ENCODE assay signal across 10 cellular contexts in the genomic region with DNA sequence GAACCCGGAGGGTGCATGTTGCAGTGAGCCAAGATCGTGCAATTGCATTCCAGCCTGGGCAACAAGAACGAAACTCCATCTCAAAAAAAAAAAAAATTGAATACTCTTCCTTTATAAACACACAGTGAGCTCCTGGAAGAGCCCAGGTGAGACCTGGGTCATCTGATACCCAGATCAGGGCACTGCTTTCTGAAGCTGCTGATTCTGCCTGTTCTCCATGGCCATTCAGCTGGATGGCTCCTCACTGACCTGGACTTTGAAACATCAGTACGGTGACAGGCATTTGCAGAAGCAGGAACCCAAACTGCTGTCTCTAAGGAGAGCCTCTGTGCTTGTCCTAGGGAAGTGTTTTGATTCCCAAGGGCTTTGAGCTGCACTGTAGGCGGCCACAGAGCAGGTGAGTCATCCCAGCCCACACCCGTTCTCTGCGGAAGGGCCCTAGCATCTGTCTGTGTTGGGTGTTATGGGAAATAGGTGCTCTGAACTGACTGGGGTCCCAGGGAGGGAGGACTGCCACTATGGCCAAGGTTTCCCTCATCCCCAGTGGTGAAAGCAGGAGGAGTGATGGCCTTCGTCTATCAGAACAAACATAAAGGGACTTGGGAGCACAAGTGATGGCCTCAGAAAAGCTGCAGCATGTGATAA.
DNase-seq lines count a peak whose midpoint lies in the region; ATAC-seq lines count a peak whose summit lies in the region.
"Had no signal": no experiment of that assay in that cellular context is flagged by ENCODE, and none has a peak within 500 bp of the region (broad histone marks: within the 10 kb centered on the region; RNA-seq: fewer than 3 reads in every experiment).

No MANE protein-coding gene starts in this region.

- peak; percentile 43 for ATAC-seq in HG02678 (IDR thresholded peaks at IDR 0.05; ENCODE audit: unreplicated experiment)
- ATAC-seq in HG03469 (IDR thresholded peaks at IDR 0.05; ENCODE audit: unreplicated experiment) = no peak
- no peak for ATAC-seq in HG02981 (IDR thresholded peaks at IDR 0.05; ENCODE audit: unreplicated experiment)
- no peak for ATAC-seq in GM19035 (IDR thresholded peaks at IDR 0.05; ENCODE audit: unreplicated experiment)

- DNase-seq in DMS53 (lab: John Stamatoyannopoulos, UW) (peak; percentile 79), RPMI8226 (peak; percentile 30), iris pigment epithelial cell (ENCODE audit: low read depth) (peak; percentile 73), NCI-H446 treated with DMSO at 0.1 percent for 48 hours (lab: John Stamatoyannopoulos, UW) (no peak)
- DNase-seq: left cardiac atrium; stimulated activated CD8-positive, alpha-beta memory T cell treated with anti-CD3 and anti-CD28 coated beads, Interleukin-4, amount 100 ng/mL, for 48 hours had no signal
